Comparison of ENCODE assay signal across 8 cellular contexts in the genomic region with DNA sequence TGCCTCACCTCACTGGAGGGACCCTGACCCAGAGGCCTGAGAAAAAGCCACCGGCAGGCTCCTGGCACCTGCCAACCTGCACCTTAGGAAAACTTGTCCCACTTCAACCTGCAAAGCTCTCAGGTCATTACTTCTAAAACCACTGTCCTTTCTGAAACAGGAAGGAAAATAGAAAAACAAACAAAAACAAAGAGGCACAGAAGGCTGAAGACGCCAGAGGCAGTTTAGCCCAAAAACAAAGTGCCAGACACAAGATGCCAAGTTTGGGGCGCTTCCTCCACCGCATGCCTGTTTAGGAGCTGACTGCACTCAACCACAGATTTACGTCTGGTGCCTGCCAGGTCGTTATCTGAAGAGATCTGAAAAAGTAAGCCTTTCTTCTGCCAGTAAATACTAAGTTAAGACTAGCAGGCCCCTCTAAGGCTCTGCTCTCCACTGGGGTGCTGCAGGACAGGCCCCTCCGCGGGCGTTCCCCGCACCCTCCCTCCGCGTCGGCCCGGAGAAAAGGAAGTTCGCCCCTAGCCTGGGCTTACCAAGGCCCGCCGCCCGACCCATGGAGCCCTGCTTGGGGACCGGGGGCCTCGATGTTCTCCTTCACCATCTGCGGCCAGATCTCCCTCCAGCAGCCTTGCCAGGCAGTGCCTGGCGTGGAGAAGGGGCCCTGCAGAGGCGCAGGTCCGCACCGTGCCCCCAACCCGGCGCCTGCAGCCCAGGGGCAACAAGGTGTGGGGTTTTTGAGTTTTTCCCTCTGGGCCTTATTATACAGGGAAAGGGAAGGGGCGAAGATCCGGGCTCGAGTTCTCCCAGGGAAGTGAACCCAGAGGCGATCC. TPM values are rescaled to one million over a fixed set of nuclear protein-coding genes. Genes with fewer than 3 reads are reported as not detected.
DNase-seq lines count a peak whose midpoint lies in the region; ATAC-seq and TF ChIP-seq lines count a peak whose summit lies in the region.

No MANE protein-coding gene starts in this region.

- H3K27ac Mint-ChIP-seq in Calu3 (ENCODE audit: unreplicated experiment) (no peak overlapping the region), naive B cell (peak overlapping the region in 4 of 6 donors; percentile 28 to 78 (median 55))
- H3K27ac Mint-ChIP-seq in effector memory CD8-positive, alpha-beta T cell = peak overlapping the region; percentile 84 to 93

- intact Hi-C loops in Calu3 (cut with micrococcal nuclease; ENCODE audit: unreplicated experiment) = no loop called here

- peak; percentile 12 for ATAC-seq in GM21825 (IDR thresholded peaks at IDR 0.05; ENCODE audit: unreplicated experiment)
- ATAC-seq in SK-N-SH treated with all-trans-retinoic acid at 6 μM for 48 hours = peak; percentile 68
- peak; percentile 52 for ATAC-seq in effector memory CD8-positive, alpha-beta T cell (replicated peaks)
- peak; percentile 34 to 37 for ATAC-seq in naive B cell (ENCODE audit: low read depth in 2 of 2)
- no peak for ATAC-seq in GM21423 (IDR thresholded peaks at IDR 0.05; ENCODE audit: unreplicated experiment)

- TSS peak; percentile 9 for BruUV-seq in Calu3 (replicated peaks; lab: Mats Ljungman, UMichigan)

- H3K4me3 Mint-ChIP-seq in Calu3 (ENCODE audit: low read depth, unreplicated experiment) (peak overlapping the region; percentile 77), naive B cell (peak overlapping the region in 7 of 8 donors; percentile 80 to 91 (median 85))
- peak overlapping the region; percentile 84 for H3K4me3 Mint-ChIP-seq in effector memory CD8-positive, alpha-beta T cell

- DNase-seq in Calu3 (no peak), naive B cell (peak; percentile 24), NCI-H524 treated with DMSO at 0.1 percent for 48 hours (lab: John Stamatoyannopoulos, UW) (no peak), mucosa of gallbladder (ENCODE audit: low spot score) (no peak)
- DNase-seq in effector memory CD8-positive, alpha-beta T cell = peak in 2 of 3 experiments; percentile 32 to 33

- no peak for TF ChIP-seq CTCF in Calu3 (IDR thresholded peaks at IDR 0.05; ENCODE audit: unreplicated experiment)

- H3K4me1 Mint-ChIP-seq in Calu3 (ENCODE audit: low read depth, unreplicated experiment) (no peaks in the 10 kb centered on the region), naive B cell (peaks cover 4 to 23% (median 14%) of the 10 kb centered on the region in 3 donors)
- H3K4me1 Mint-ChIP-seq in effector memory CD8-positive, alpha-beta T cell (ENCODE audit: low read depth in 2 of 2) = peaks cover 19 to 24% of the 10 kb centered on the region in 2 donors

- H3K36me3 Mint-ChIP-seq in Calu3 (ENCODE audit: insufficient read depth, unreplicated experiment) (peaks cover 15% of the 10 kb centered on the region), naive B cell (peaks cover 6 to 18% of the 10 kb centered on the region in 2 donors)
- peaks cover 26% of the 10 kb centered on the region for H3K36me3 Mint-ChIP-seq in effector memory CD8-positive, alpha-beta T cell (ENCODE audit: insufficient read depth)

- CTCF ChIA-PET in Calu3 (lab: Charles Lee) = no interaction called here

- no peaks in the 10 kb centered on the region for H3K27me3 Mint-ChIP-seq in Calu3 (ENCODE audit: unreplicated experiment)
- no peaks in the 10 kb centered on the region for H3K27me3 Mint-ChIP-seq in effector memory CD8-positive, alpha-beta T cell
- peaks cover 0 to 5% (median 3%) of the 10 kb centered on the region in 3 donors for H3K27me3 Mint-ChIP-seq in naive B cell

- H3K9me3 Mint-ChIP-seq in Calu3 (ENCODE audit: low read depth, unreplicated experiment) = no peaks in the 10 kb centered on the region
- H3K9me3 Mint-ChIP-seq in effector memory CD8-positive, alpha-beta T cell = no peaks in the 10 kb centered on the region
- no peaks in the 10 kb centered on the region for H3K9me3 Mint-ChIP-seq in naive B cell

TF ChIP-seq in SK-N-SH treated with all-trans-retinoic acid at 6 μM for 48 hours, 23 proteins besides CTCF, POLR2A, EP300 and RAD21:
- TF ChIP-seq TCF4 (CRISPR knock-in tag; IDR thresholded peaks at IDR 0.05; ENCODE audit: borderline replicate concordance) (no peak), TOX (CRISPR knock-in tag; IDR thresholded peaks at IDR 0.05; ENCODE audit: borderline replicate concordance) (no peak), SNAI2 (CRISPR knock-in tag; IDR thresholded peaks at IDR 0.05) (no peak), ZNF8 (CRISPR knock-in tag; IDR thresholded peaks at IDR 0.05) (no peak), ISL1 (CRISPR knock-in tag; IDR thresholded peaks at IDR 0.05) (no peak), ZC3H10 (CRISPR knock-in tag; IDR thresholded peaks at IDR 0.05) (no peak), BACH2 (CRISPR knock-in tag; IDR thresholded peaks at IDR 0.05; ENCODE audit: borderline replicate concordance) (no peak)
- TF ChIP-seq, protein P1, sequence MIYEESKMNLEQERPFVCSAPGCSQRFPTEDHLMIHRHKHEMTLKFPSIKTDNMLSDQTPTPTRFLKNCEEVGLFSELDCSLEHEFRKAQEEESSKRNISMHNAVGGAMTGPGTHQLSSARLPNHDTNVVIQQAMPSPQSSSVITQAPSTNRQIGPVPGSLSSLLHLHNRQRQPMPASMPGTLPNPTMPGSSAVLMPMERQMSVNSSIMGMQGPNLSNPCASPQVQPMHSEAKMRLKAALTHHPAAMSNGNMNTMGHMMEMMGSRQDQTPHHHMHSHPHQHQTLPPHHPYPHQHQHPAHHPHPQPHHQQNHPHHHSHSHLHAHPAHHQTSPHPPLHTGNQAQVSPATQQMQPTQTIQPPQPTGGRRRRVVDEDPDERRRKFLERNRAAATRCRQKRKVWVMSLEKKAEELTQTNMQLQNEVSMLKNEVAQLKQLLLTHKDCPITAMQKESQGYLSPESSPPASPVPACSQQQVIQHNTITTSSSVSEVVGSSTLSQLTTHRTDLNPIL (CRISPR knock-in tag; IDR thresholded peaks at IDR 0.05; ENCODE audit: low read depth) = no peak
- TF ChIP-seq, protein P2, sequence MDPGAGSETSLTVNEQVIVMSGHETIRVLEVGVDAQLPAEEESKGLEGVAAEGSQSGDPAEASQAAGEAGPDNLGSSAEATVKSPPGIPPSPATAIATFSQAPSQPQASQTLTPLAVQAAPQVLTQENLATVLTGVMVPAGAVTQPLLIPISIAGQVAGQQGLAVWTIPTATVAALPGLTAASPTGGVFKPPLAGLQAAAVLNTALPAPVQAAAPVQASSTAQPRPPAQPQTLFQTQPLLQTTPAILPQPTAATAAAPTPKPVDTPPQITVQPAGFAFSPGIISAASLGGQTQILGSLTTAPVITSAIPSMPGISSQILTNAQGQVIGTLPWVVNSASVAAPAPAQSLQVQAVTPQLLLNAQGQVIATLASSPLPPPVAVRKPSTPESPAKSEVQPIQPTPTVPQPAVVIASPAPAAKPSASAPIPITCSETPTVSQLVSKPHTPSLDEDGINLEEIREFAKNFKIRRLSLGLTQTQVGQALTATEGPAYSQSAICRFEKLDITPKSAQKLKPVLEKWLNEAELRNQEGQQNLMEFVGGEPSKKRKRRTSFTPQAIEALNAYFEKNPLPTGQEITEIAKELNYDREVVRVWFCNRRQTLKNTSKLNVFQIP (CRISPR knock-in tag; IDR thresholded peaks at IDR 0.05; ENCODE audit: borderline replicate concordance, low read depth) = no peak
- TF ChIP-seq, protein P3, sequence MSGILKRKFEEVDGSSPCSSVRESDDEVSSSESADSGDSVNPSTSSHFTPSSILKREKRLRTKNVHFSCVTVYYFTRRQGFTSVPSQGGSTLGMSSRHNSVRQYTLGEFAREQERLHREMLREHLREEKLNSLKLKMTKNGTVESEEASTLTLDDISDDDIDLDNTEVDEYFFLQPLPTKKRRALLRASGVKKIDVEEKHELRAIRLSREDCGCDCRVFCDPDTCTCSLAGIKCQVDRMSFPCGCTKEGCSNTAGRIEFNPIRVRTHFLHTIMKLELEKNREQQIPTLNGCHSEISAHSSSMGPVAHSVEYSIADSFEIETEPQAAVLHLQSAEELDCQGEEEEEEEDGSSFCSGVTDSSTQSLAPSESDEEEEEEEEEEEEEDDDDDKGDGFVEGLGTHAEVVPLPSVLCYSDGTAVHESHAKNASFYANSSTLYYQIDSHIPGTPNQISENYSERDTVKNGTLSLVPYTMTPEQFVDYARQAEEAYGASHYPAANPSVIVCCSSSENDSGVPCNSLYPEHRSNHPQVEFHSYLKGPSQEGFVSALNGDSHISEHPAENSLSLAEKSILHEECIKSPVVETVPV (CRISPR knock-in tag; IDR thresholded peaks at IDR 0.05) = no peak

RNA-seq across cellular contexts. Expression of a gene that starts 1.3 kb away (rescaled TPM):
- 37.2 and 46.5 TPM in 2 replicates for total RNA-seq in Calu3 (2022)
- 1 to 10 TPM; 1.8 to 7.6 (median 2.7) TPM for polyA plus RNA-seq in naive B cell (ENCODE audit: low read depth in 6 of 6)
- total RNA-seq in mucosa of gallbladder = 47.3 TPM

Comparison
In these comparisons a context has a peak if more than half of its experiments do, and no peak if none do; other contexts are left out.
1. DNase-seq: peak in effector memory CD8-positive, alpha-beta T cell (2 of 3) and naive B cell (single experiment); none in Calu3 (single experiment), NCI-H524 treated with DMSO at 0.1 percent for 48 hours (single experiment) and mucosa of gallbladder (single experiment).
2. Peak in every context shown above with its lines, with median percentiles within 50 percentile points of each other: H3K4me3 Mint-ChIP-seq.